Comparison of ENCODE assay signal across 7 cellular contexts in genomic region chr2:85931180-85931579, GRCh38. TPM values are rescaled to one million over a fixed set of nuclear protein-coding genes. Genes with fewer than 3 reads are reported as not detected.
DNase-seq lines count a peak whose midpoint lies in the region; ATAC-seq and TF ChIP-seq lines count a peak whose summit lies in the region.
"Not testable (repeated sequence)": the region's sequence is repeated elsewhere in the genome, so short reads cannot be mapped to it uniquely, and the experiment has no call there.

No MANE protein-coding gene starts in this region.

- H3K36me3 ChIP-seq in HEK293 (ENCODE audit: control insufficient read depth in 2 of 2, insufficient read depth in 1 of 2, low read length in 2 of 2); RWPE2 (ENCODE audit: low read depth); subcutaneous abdominal adipose tissue (ENCODE audit: control insufficient read depth in 5 of 5, insufficient read depth in 5 of 5, low read length in 5 of 5); thyroid gland: not testable (repeated sequence)

- not testable (repeated sequence) for H3K9me3 ChIP-seq in HEK293 (ENCODE audit: control insufficient read depth, insufficient read depth, low read depth, low read length); RWPE2 (ENCODE audit: severe bottlenecking); subcutaneous abdominal adipose tissue (ENCODE audit: control insufficient read depth in 5 of 5, low read length in 5 of 5); thyroid gland

- intact Hi-C loops in MCF 10A (cut with micrococcal nuclease); thyroid gland (cut with DNase I): not testable (repeated sequence)

- peaks cover 48% of the 10 kb centered on the region for H3K4me1 Mint-ChIP-seq in MCF 10A (ENCODE audit: insufficient read depth, unreplicated experiment)

- ATAC-seq in RWPE2 (ENCODE audit: low read depth), result not testable (repeated sequence)

- not testable (repeated sequence) for H3K4me3 ChIP-seq in HEK293 (ENCODE audit: low read depth, low read length); RWPE2 (ENCODE audit: severe bottlenecking); subcutaneous abdominal adipose tissue (ENCODE audit: low read depth in 1 of 5, low read length in 5 of 5); thyroid gland (replicated peaks in 1 of 3)

- H3K9me3 Mint-ChIP-seq in MCF 10A (ENCODE audit: unreplicated experiment), result not testable (repeated sequence)

- H3K4me1 ChIP-seq in HEK293 (ENCODE audit: control insufficient read depth, insufficient read depth, low read length), result not testable (repeated sequence)
- peaks cover 31% of the 10 kb centered on the region for H3K4me1 ChIP-seq in RWPE2 (ENCODE audit: insufficient read depth, poor library complexity, severe bottlenecking)
- peaks cover 0 to 29% (median 28%) of the 10 kb centered on the region in 5 donors for H3K4me1 ChIP-seq in subcutaneous abdominal adipose tissue (ENCODE audit: control insufficient read depth in 5 of 5, insufficient read depth in 5 of 5, low read length in 5 of 5)
- peaks cover 16 to 53% of the 10 kb centered on the region in 2 donors for H3K4me1 ChIP-seq in thyroid gland

- H3K27me3 ChIP-seq in RWPE2 (ENCODE audit: insufficient read depth, poor library complexity, severe bottlenecking); subcutaneous abdominal adipose tissue (ENCODE audit: control insufficient read depth in 5 of 5, insufficient read depth in 4 of 5, low read length in 5 of 5); thyroid gland: not testable (repeated sequence)

- WGBS in thyroid gland, 2 donors, result 87 to 89% methylated on average over 6 of the region's 6 CpGs

- not testable (repeated sequence) for TF ChIP-seq POLR2A in thyroid gland (IDR thresholded peaks at IDR 0.05)

- not testable (repeated sequence) for TF ChIP-seq CTCF in HEK293 (tag by site-specific recombination; IDR thresholded peaks at IDR 0.05); RWPE2 (IDR thresholded peaks at IDR 0.05; ENCODE audit: poor library complexity, severe bottlenecking); MCF 10A (IDR thresholded peaks at IDR 0.05; ENCODE audit: unreplicated experiment); thyroid gland (IDR thresholded peaks at IDR 0.05)

- H3K27ac Mint-ChIP-seq in MCF 10A (ENCODE audit: low read depth, unreplicated experiment), result peak overlapping the region; percentile 73

- POLR2A ChIA-PET in HEK293 (lab: Yijun Ruan, JAX), result not testable (repeated sequence)
- POLR2A ChIA-PET in MCF 10A (lab: Yijun Ruan, JAX), result interaction anchor here (0.7 to 2.7 kb wide), 8 partner anchors 10 to 493 kb away, joined by 3 to 16 read pairs (median 5); partner anchors contain the start of gene PTCD3

- not testable (repeated sequence) for DNase-seq in RWPE2 (ENCODE audit: low spot score); MCF 10A (ENCODE audit: unreplicated experiment); epithelial cell of prostate (ENCODE audit: low read depth, low spot score); thyroid gland
- DNase-seq in islet precursor cell, result peak; percentile 13

- H3K9ac ChIP-seq in subcutaneous abdominal adipose tissue (ENCODE audit: low read length in 5 of 5), result not testable (repeated sequence)

- not testable (repeated sequence) for H3K4me3 Mint-ChIP-seq in MCF 10A (ENCODE audit: unreplicated experiment)

- not testable (repeated sequence) for H3K36me3 Mint-ChIP-seq in MCF 10A (ENCODE audit: insufficient read depth, unreplicated experiment)

- BruUV-seq in MCF 10A (replicated peaks; lab: Mats Ljungman, UMichigan), result not testable (repeated sequence)

- CTCF ChIA-PET in HEK293 (lab: Yijun Ruan, JAX), result not testable (repeated sequence)
- CTCF ChIA-PET in MCF 10A (lab: Yijun Ruan, JAX), result interaction anchor here (0.6 to 1.2 kb wide), 3 partner anchors 20 to 71 kb away, joined by 3 to 5 read pairs (median 3); no protein-coding TSS in a partner anchor

- H3K27ac ChIP-seq in HEK293 (ENCODE audit: extremely low read depth, low read depth, low read length), result not testable (repeated sequence)
- peak overlapping the region; percentile 5 for H3K27ac ChIP-seq in RWPE2 (ENCODE audit: poor library complexity, severe bottlenecking)
- peak overlapping the region; percentile 32 for H3K27ac ChIP-seq in epithelial cell of prostate
- peak overlapping the region; percentile 55 for H3K27ac ChIP-seq in subcutaneous abdominal adipose tissue (ENCODE audit: low read depth, low read length)
- H3K27ac ChIP-seq in thyroid gland, result peak overlapping the region in 2 of 3 donors; percentile 75 to 79

- H3K27me3 Mint-ChIP-seq in MCF 10A (ENCODE audit: insufficient read depth, unreplicated experiment), result not testable (repeated sequence)

TF ChIP-seq in HEK293, 187 proteins besides CTCF, POLR2A, EP300 and RAD21:
- TF ChIP-seq KLF1 (tag by site-specific recombination; IDR thresholded peaks at IDR 0.05) (peak; percentile 97), ZFHX2 (tag by site-specific recombination; conservative IDR thresholded peaks at IDR 0.05) (peak; percentile 46; the same call in 1 of the 2 replicates)

RNA-seq across cellular contexts. Expression of gene ST3GAL5, which starts 42.4 kb away (rescaled TPM):
- total RNA-seq in MCF 10A (2022), result 1.2 and 2.3 TPM in 2 replicates
- total RNA-seq in thyroid gland, result 100 to 1,000 TPM; 139 to 199 (median 156) TPM

Comparison
In these comparisons a context has a peak if more than half of its experiments do, and no peak if none do; other contexts are left out.
1. RNA of gene ST3GAL5, which starts 42.4 kb away (total RNA-seq): 139 to 199 TPM in thyroid gland; 1.2 to 2.3 TPM in MCF 10A; every median in the first group is over 10 times any median in the second.